ENCODE assay signal across 8 cellular contexts in the genomic region with DNA sequence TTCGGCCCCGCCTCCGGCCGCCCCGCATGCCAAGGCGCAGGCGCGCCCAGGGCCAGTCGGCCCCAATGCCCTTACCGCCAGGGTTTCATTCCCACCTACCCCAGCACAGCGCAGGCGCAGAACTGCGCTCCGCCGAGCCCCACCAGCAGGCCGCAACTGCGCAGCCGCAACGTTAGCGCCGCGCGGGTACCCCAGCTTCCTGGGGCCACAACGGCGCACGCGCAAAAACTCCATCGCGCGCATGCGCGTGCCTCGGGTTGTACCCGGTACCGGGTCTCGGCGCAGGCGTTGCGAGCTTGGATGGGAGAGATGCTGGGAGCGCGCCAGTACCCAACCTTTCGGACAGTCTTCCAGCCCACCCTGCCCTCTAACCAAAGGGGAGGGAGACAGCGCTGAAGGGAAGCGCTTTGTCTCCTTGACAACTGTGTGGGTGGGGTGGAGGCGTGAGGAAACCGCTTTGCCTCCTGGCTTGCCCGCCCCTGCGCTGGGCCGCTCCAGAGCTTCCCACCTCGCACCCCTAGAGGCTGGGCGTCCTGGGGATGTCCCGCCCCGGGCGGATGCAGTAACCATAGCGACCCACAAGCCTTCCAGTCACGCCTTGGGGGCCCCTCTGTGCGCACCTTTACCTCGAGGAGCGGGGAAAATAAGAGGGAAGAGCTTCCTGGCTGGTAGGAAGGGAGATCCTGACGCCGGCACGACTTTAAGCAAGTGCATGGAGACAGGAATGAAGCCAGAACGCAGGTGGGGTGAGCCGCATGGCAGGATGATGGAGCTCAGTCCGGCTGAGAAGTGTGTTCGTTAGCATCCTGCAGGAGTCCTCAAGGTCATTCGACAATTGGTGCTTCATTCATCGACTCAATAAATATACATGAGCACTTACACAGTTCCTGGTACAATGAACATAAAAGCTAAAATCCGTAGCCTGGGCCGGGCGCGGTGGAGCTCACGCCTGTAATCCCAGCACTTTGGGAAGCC. TPM values are rescaled to one million over a fixed set of nuclear protein-coding genes. Genes with fewer than 3 reads are reported as not detected.
DNase-seq lines count a peak whose midpoint lies in the region; ATAC-seq and TF ChIP-seq lines count a peak whose summit lies in the region.

No MANE protein-coding gene starts in this region.

- no peaks in the 10 kb centered on the region for H3K4me1 ChIP-seq in BE2C

- peak; percentile 99 for DNase-seq in BE2C
- DNase-seq in GM19238 (ENCODE audit: insufficient read length, low spot score): peak; percentile 100
- DNase-seq in NCI-H510A (lab: John Stamatoyannopoulos, UW): peak; percentile 94
- peak; percentile 99 for DNase-seq in activated CD4-positive, alpha-beta T cell treated with anti-CD3 and anti-CD28 coated beads for 24 hours (ENCODE audit: low read depth in 2 of 2)
- peak; percentile 98 for DNase-seq in choroid plexus epithelial cell (ENCODE audit: low read depth)
- peak; percentile 97 for DNase-seq in kidney tubule cell (ENCODE audit: low spot score)
- peak; percentile 97 to 99 for DNase-seq in stimulated activated CD4-positive, alpha-beta T cell treated with anti-CD3 and anti-CD28 coated beads, Interleukin-1b, Interleukin-23, amount 100 ng/mL, for 1 hour (ENCODE audit: low read depth in 2 of 2)

- no peaks in the 10 kb centered on the region for H3K9me3 ChIP-seq in BE2C

- H3K36me3 ChIP-seq in BE2C: peaks cover 17% of the 10 kb centered on the region

- H3K4me3 ChIP-seq in BE2C (ENCODE audit: low read depth, low read length): peak overlapping the region; percentile 85
- peak overlapping the region; percentile 80 for H3K4me3 ChIP-seq in choroid plexus epithelial cell (ENCODE audit: low read depth, low read length)

- H3K27me3 ChIP-seq in BE2C: no peaks in the 10 kb centered on the region

- TF ChIP-seq CTCF in BE2C (IDR thresholded peaks at IDR 0.05; ENCODE audit: low read depth, low read length) (no peak), choroid plexus epithelial cell (conservative IDR thresholded peaks at IDR 0.05; ENCODE audit: low read depth, low read length) (no peak)

- peak; percentile 85 for ATAC-seq in HG03439 (IDR thresholded peaks at IDR 0.05; ENCODE audit: unreplicated experiment)

RNA-seq across cellular contexts. Expression of a gene that starts 0.5 kb away (rescaled TPM):
- polyA plus RNA-seq in BE2C (2012; ENCODE audit: insufficient read depth, insufficient read length, low read depth): 12.4 TPM

RNA-seq across cellular contexts. Expression of a gene that starts 11.6 kb away (rescaled TPM):
- polyA plus RNA-seq in BE2C (2012; ENCODE audit: insufficient read depth, insufficient read length, low read depth): not detected

RNA-seq across cellular contexts. Expression of a gene that starts 17.0 kb away (rescaled TPM):
- polyA plus RNA-seq in BE2C (2012; ENCODE audit: insufficient read depth, insufficient read length, low read depth): 65.5 TPM

RNA-seq across cellular contexts. Expression of a gene that starts 38.8 kb away (rescaled TPM):
- polyA plus RNA-seq in BE2C (2012; ENCODE audit: insufficient read depth, insufficient read length, low read depth): not detected

RNA-seq across cellular contexts. Expression of a gene that starts 40.0 kb away (rescaled TPM):
- 49.4 TPM for polyA plus RNA-seq in BE2C (2012; ENCODE audit: insufficient read depth, insufficient read length, low read depth)

Comparison
In these comparisons a context has a peak if more than half of its experiments do, and no peak if none do; other contexts are left out.
1. Peak in every context shown above with its lines: DNase-seq, ATAC-seq and H3K4me3 ChIP-seq.